Comparison of ENCODE assay signal across 38 cellular contexts in the genomic region with DNA sequence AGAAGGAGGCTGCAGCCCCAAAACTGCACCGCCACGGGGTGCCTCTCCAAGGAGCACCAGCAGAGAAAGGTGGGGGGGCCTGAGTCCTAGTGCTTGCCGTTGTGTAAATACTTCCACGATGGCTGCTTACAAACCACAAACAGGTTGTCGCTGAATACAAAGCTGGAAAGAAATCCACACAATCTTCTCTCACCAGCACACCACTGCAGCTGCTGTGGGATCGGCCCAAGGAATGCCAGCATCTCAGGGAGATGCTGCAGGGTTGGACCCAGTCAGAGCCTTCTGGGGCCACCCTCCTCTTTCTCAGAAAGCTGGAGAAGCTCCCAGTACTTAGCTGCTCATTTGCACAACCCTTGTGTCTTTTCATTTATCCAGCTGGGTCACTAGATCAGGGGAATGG. TPM values are rescaled to one million over a fixed set of nuclear protein-coding genes. Genes with fewer than 3 reads are reported as not detected.
"Had no signal": no experiment of that assay in that cellular context is flagged by ENCODE, and none has a peak within 500 bp of the region (broad histone marks: within the 10 kb centered on the region; RNA-seq: fewer than 3 reads in every experiment).

No MANE protein-coding gene starts in this region.

- ATAC-seq: activated CD4-positive, alpha-beta T cell treated with anti-CD3 and anti-CD28 coated beads for 36 hours; activated CD8-positive, alpha-beta memory T cell treated with anti-CD3 and anti-CD28 coated beads, Interleukin-2, amount 10 ng/mL, durations not matched to agents 7 days and 5 days; activated CD8-positive, alpha-beta T cell treated with anti-CD3 and anti-CD28 coated beads, Interleukin-2, amount 10 ng/mL, durations not matched to agents 7 days and 5 days; effector memory CD8-positive, alpha-beta T cell; gastroesophageal sphincter; heart right ventricle; T-helper 17 cell had no signal

- H3K27me3 ChIP-seq: brain microvascular endothelial cell, esophagus squamous epithelium, gastroesophageal sphincter, heart right ventricle had no signal

- H3K36me3 Mint-ChIP-seq: activated CD4-positive, alpha-beta memory T cell treated with anti-CD3 and anti-CD28 coated beads for 36 hours; activated CD8-positive, alpha-beta memory T cell treated with anti-CD3 and anti-CD28 coated beads, Interleukin-2, amount 10 ng/mL, durations not matched to agents 7 days and 5 days; activated naive CD8-positive, alpha-beta T cell had no signal

- H3K4me3 Mint-ChIP-seq: activated CD4-positive, alpha-beta memory T cell treated with anti-CD3 and anti-CD28 coated beads for 36 hours; activated CD4-positive, alpha-beta T cell treated with anti-CD3 and anti-CD28 coated beads for 36 hours; activated CD4-positive, alpha-beta T cell treated with anti-CD3 and anti-CD28 coated beads, Interleukin-2, amount 10 ng/mL, durations not matched to agents 24 days and 14 days; activated CD8-positive, alpha-beta memory T cell treated with anti-CD3 and anti-CD28 coated beads, Interleukin-2, amount 10 ng/mL, durations not matched to agents 7 days and 5 days; activated CD8-positive, alpha-beta T cell treated with anti-CD3 and anti-CD28 coated beads, Interleukin-2, amount 10 ng/mL, durations not matched to agents 7 days and 5 days; activated naive CD8-positive, alpha-beta T cell; activated T-helper 1 cell treated with anti-CD3 and anti-CD28 coated beads, Interleukin-12 subunit alpha, Interleukin-12 subunit beta, Interleukin-2, Interleukin-4 antibody, amounts not matched to agents 30 ng/mL and 10 ng/mL and 1 ng/mL, durations not matched to agents 14 hours and 24 hours and 36 hours; central memory CD8-positive, alpha-beta T cell; effector memory CD8-positive, alpha-beta T cell; T-helper 17 cell; T-helper 2 cell treated with Interferon-gamma antibody and Interleukin-4, amounts not matched to agents 5 μg/mL and 100 μg/mL, for 36 hours had no signal

- H3K27ac ChIP-seq: brain microvascular endothelial cell, gastroesophageal sphincter, heart right ventricle had no signal

- H3K4me1 Mint-ChIP-seq: activated CD8-positive, alpha-beta memory T cell treated with anti-CD3 and anti-CD28 coated beads, Interleukin-2, amount 10 ng/mL, durations not matched to agents 7 days and 5 days; central memory CD8-positive, alpha-beta T cell had no signal

- H3K4me3 ChIP-seq: esophagus squamous epithelium, gastroesophageal sphincter, heart right ventricle had no signal

- H3K27me3 Mint-ChIP-seq: activated CD4-positive, alpha-beta memory T cell treated with anti-CD3 and anti-CD28 coated beads for 36 hours; activated CD4-positive, alpha-beta T cell treated with anti-CD3 and anti-CD28 coated beads for 36 hours; activated CD4-positive, alpha-beta T cell treated with anti-CD3 and anti-CD28 coated beads, Interleukin-2, amount 10 ng/mL, durations not matched to agents 24 days and 14 days; activated CD8-positive, alpha-beta memory T cell treated with anti-CD3 and anti-CD28 coated beads, Interleukin-2, amount 10 ng/mL, durations not matched to agents 7 days and 5 days; activated naive CD8-positive, alpha-beta T cell; effector memory CD8-positive, alpha-beta T cell; T-helper 17 cell had no signal

- H3K9me3 Mint-ChIP-seq: activated CD4-positive, alpha-beta memory T cell treated with anti-CD3 and anti-CD28 coated beads for 36 hours; activated CD4-positive, alpha-beta T cell treated with anti-CD3 and anti-CD28 coated beads, Interleukin-2, amount 10 ng/mL, durations not matched to agents 24 days and 14 days; activated T-helper 1 cell treated with anti-CD3 and anti-CD28 coated beads, Interleukin-12 subunit alpha, Interleukin-12 subunit beta, Interleukin-2, Interleukin-4 antibody, amounts not matched to agents 30 ng/mL and 10 ng/mL and 1 ng/mL, durations not matched to agents 14 hours and 24 hours and 36 hours; activated T-helper 2 cell treated with anti-CD3 and anti-CD28 coated beads, Interferon-gamma antibody, Interleukin-2, Interleukin-4, amounts not matched to agents 10 μg/mL and 5 μg/mL and 100 μg/mL, durations not matched to agents 14 hours and 24 hours and 36 hours; central memory CD8-positive, alpha-beta T cell; effector memory CD8-positive, alpha-beta T cell; T-helper 2 cell treated with Interferon-gamma antibody and Interleukin-4, amounts not matched to agents 5 μg/mL and 100 μg/mL, for 36 hours had no signal

- H3K27ac Mint-ChIP-seq: activated CD4-positive, alpha-beta memory T cell treated with anti-CD3 and anti-CD28 coated beads for 36 hours; activated CD4-positive, alpha-beta T cell treated with anti-CD3 and anti-CD28 coated beads for 36 hours; activated CD4-positive, alpha-beta T cell treated with anti-CD3 and anti-CD28 coated beads, Interleukin-2, amount 10 ng/mL, durations not matched to agents 24 days and 14 days; activated CD8-positive, alpha-beta memory T cell treated with anti-CD3 and anti-CD28 coated beads, Interleukin-2, amount 10 ng/mL, durations not matched to agents 7 days and 5 days; activated CD8-positive, alpha-beta T cell treated with anti-CD3 and anti-CD28 coated beads, Interleukin-2, amount 10 ng/mL, durations not matched to agents 7 days and 5 days; activated naive CD8-positive, alpha-beta T cell; activated T-helper 2 cell treated with anti-CD3 and anti-CD28 coated beads, Interferon-gamma antibody, Interleukin-2, Interleukin-4, amounts not matched to agents 10 μg/mL and 5 μg/mL and 100 μg/mL, durations not matched to agents 14 hours and 24 hours and 36 hours; effector memory CD8-positive, alpha-beta T cell; T-helper 17 cell; T-helper 2 cell treated with Interferon-gamma antibody and Interleukin-4, amounts not matched to agents 5 μg/mL and 100 μg/mL, for 36 hours had no signal

- H3K9me3 ChIP-seq: esophagus squamous epithelium, gastroesophageal sphincter, heart right ventricle had no signal

- DNase-seq: activated CD4-positive, alpha-beta memory T cell treated with anti-CD3 and anti-CD28 coated beads for 36 hours; activated CD4-positive, alpha-beta T cell treated with anti-CD3 and anti-CD28 coated beads for 36 hours; activated CD4-positive, alpha-beta T cell treated with anti-CD3 and anti-CD28 coated beads, Interleukin-2, amount 10 ng/mL, durations not matched to agents 24 days and 14 days; activated CD4-positive, CD25-positive, alpha-beta regulatory T cell; activated CD4-positive, CD25-positive, alpha-beta regulatory T cell treated with anti-CD3 and anti-CD28 coated beads, Interleukin-2, amount 50 U/mL, for 72 hours; activated CD8-positive, alpha-beta memory T cell treated with anti-CD3 and anti-CD28 coated beads, Interleukin-2, amount 10 ng/mL, durations not matched to agents 7 days and 5 days; activated CD8-positive, alpha-beta memory T cell treated with anti-CD3 and anti-CD28 coated beads, Interleukin-2, amount 50 U/mL, for 4 hours; activated CD8-positive, alpha-beta T cell treated with anti-CD3 and anti-CD28 coated beads, Interleukin-2, amount 10 ng/mL, durations not matched to agents 7 days and 5 days; activated gamma-delta T cell treated with Interleukin-2 at 50 U/mL for 16 hours; activated naive CD4-positive, alpha-beta T cell treated with anti-CD3 and anti-CD28 coated beads, Interleukin-2, amount 50 U/mL, for 16 hours; activated naive CD4-positive, alpha-beta T cell treated with Interleukin-2 at 50 U/mL for 16 hours; activated T-cell treated with anti-CD3 and anti-CD28 coated beads, Interleukin-2, amount 50 U/mL, for 1 hour; activated T-cell treated with anti-CD3 and anti-CD28 coated beads, Interleukin-2, amount 50 U/mL, for 48 hours; amniotic stem cell; anterior cingulate cortex; brain microvascular endothelial cell; cortex of kidney; dermis blood vessel endothelial cell; effector CD4-positive, alpha-beta T cell; effector memory CD8-positive, alpha-beta T cell; erythroblast; esophagus squamous epithelium; foreskin melanocyte; heart right ventricle; T-helper 1 cell; T-helper 17 cell; T1000 had no signal

RNA-seq across cellular contexts. Expression of a gene that starts 3.0 kb away (rescaled TPM):
- total RNA-seq: activated CD4-positive, alpha-beta T cell treated with anti-CD3 and anti-CD28 coated beads, Interleukin-2, amount 10 ng/mL, durations not matched to agents 24 days and 14 days; activated CD8-positive, alpha-beta memory T cell treated with anti-CD3 and anti-CD28 coated beads for 36 hours; activated CD8-positive, alpha-beta memory T cell treated with anti-CD3 and anti-CD28 coated beads, Interleukin-2, amount 10 ng/mL, durations not matched to agents 7 days and 5 days; activated CD8-positive, alpha-beta T cell treated with anti-CD3 and anti-CD28 coated beads, Interleukin-2, amount 10 ng/mL, durations not matched to agents 7 days and 5 days; activated T-helper 2 cell treated with anti-CD3 and anti-CD28 coated beads, Interferon-gamma antibody, Interleukin-2, Interleukin-4, amounts not matched to agents 10 μg/mL and 5 μg/mL and 100 μg/mL, durations not matched to agents 14 hours and 24 hours and 36 hours; cerebellum; fibroblast of villous mesenchyme; glomerular endothelial cell; T-helper 17 cell had no signal

RNA-seq across cellular contexts. Expression of a gene that starts 6.2 kb away (rescaled TPM):
- total RNA-seq: activated CD4-positive, alpha-beta memory T cell treated with anti-CD3 and anti-CD28 coated beads for 36 hours; activated CD4-positive, alpha-beta T cell treated with anti-CD3 and anti-CD28 coated beads for 36 hours; activated CD4-positive, alpha-beta T cell treated with anti-CD3 and anti-CD28 coated beads, Interleukin-2, amount 10 ng/mL, durations not matched to agents 24 days and 14 days; activated CD8-positive, alpha-beta memory T cell treated with anti-CD3 and anti-CD28 coated beads for 36 hours; activated CD8-positive, alpha-beta memory T cell treated with anti-CD3 and anti-CD28 coated beads, Interleukin-2, amount 10 ng/mL, durations not matched to agents 7 days and 5 days; activated CD8-positive, alpha-beta T cell treated with anti-CD3 and anti-CD28 coated beads, Interleukin-2, amount 10 ng/mL, durations not matched to agents 7 days and 5 days; activated T-helper 1 cell treated with anti-CD3 and anti-CD28 coated beads, Interleukin-12 subunit alpha, Interleukin-12 subunit beta, Interleukin-2, Interleukin-4 antibody, amounts not matched to agents 30 ng/mL and 10 ng/mL and 1 ng/mL, durations not matched to agents 14 hours and 24 hours and 36 hours; activated T-helper 2 cell treated with anti-CD3 and anti-CD28 coated beads, Interferon-gamma antibody, Interleukin-2, Interleukin-4, amounts not matched to agents 10 μg/mL and 5 μg/mL and 100 μg/mL, durations not matched to agents 14 hours and 24 hours and 36 hours; T-helper 17 cell had no signal

RNA-seq across cellular contexts. Expression of a gene that starts 9.1 kb away (rescaled TPM):
- total RNA-seq: activated CD4-positive, alpha-beta memory T cell treated with anti-CD3 and anti-CD28 coated beads for 36 hours; activated CD4-positive, alpha-beta T cell treated with anti-CD3 and anti-CD28 coated beads for 36 hours; activated CD4-positive, alpha-beta T cell treated with anti-CD3 and anti-CD28 coated beads, Interleukin-2, amount 10 ng/mL, durations not matched to agents 24 days and 14 days; activated CD8-positive, alpha-beta memory T cell treated with anti-CD3 and anti-CD28 coated beads for 36 hours; activated CD8-positive, alpha-beta memory T cell treated with anti-CD3 and anti-CD28 coated beads, Interleukin-2, amount 10 ng/mL, durations not matched to agents 7 days and 5 days; activated CD8-positive, alpha-beta T cell treated with anti-CD3 and anti-CD28 coated beads, Interleukin-2, amount 10 ng/mL, durations not matched to agents 7 days and 5 days; activated T-helper 1 cell treated with anti-CD3 and anti-CD28 coated beads, Interleukin-12 subunit alpha, Interleukin-12 subunit beta, Interleukin-2, Interleukin-4 antibody, amounts not matched to agents 30 ng/mL and 10 ng/mL and 1 ng/mL, durations not matched to agents 14 hours and 24 hours and 36 hours; activated T-helper 2 cell treated with anti-CD3 and anti-CD28 coated beads, Interferon-gamma antibody, Interleukin-2, Interleukin-4, amounts not matched to agents 10 μg/mL and 5 μg/mL and 100 μg/mL, durations not matched to agents 14 hours and 24 hours and 36 hours; bronchial epithelial cell; dermis blood vessel endothelial cell; fibroblast of villous mesenchyme; glomerular endothelial cell; T-helper 17 cell had no signal
